11 cellular contexts compared by ENCODE assay signal in genomic region chr5:119410448-119411170, GRCh38. TPM values are rescaled to one million over a fixed set of nuclear protein-coding genes. Genes with fewer than 3 reads are reported as not detected.
DNase-seq lines count a peak whose midpoint lies in the region; ATAC-seq and TF ChIP-seq lines count a peak whose summit lies in the region.
"Had no signal": no experiment of that assay in that cellular context is flagged by ENCODE, and none has a peak within 500 bp of the region (broad histone marks: within the 10 kb centered on the region; RNA-seq: fewer than 3 reads in every experiment).

No MANE protein-coding gene starts in this region.

- H2AFZ ChIP-seq in mammary epithelial cell (ENCODE audit: low read depth, low read length) = no peak overlapping the region

- TSS peak; percentile 40 for BruUV-seq in mammary epithelial cell (replicated peaks; lab: Mats Ljungman, UMichigan)

- WGBS in mammary epithelial cell (ENCODE audit: low coverage, missing lambda C conversion rate) = 98% methylated on average over 4 of the region's 4 CpGs

- peak overlapping the region; percentile 7 for H3K4me2 ChIP-seq in mammary epithelial cell (ENCODE audit: insufficient read depth, low read depth, low read length)

- no peaks in the 10 kb centered on the region for H4K20me1 ChIP-seq in mammary epithelial cell (ENCODE audit: insufficient read depth, low read length)

- H3K9me3 ChIP-seq in mammary epithelial cell (replicated peaks; ENCODE audit: insufficient read depth, low read length) = no peaks in the 10 kb centered on the region

- no peak overlapping the region for H3K4me3 ChIP-seq in mammary epithelial cell (replicated peaks in 1 of 3; ENCODE audit: insufficient read depth in 1 of 3, low read depth in 2 of 3, low read length in 3 of 3)

- no peaks in the 10 kb centered on the region for H3K36me3 Mint-ChIP-seq in natural killer cell treated with Interleukin-12 subunit alpha and Interleukin-12 subunit beta and Interleukin-15 and Interleukin-18, amount 100 ng/mL, for 72 hours
- H3K36me3 Mint-ChIP-seq in natural killer cell (no peaks in the 10 kb centered on the region), type B pancreatic cell (no peaks in the 10 kb centered on the region)

- no peaks in the 10 kb centered on the region for H3K9me3 Mint-ChIP-seq in natural killer cell treated with Interleukin-12 subunit alpha and Interleukin-12 subunit beta and Interleukin-15 and Interleukin-18, amount 100 ng/mL, for 72 hours
- no peaks in the 10 kb centered on the region for H3K9me3 Mint-ChIP-seq in natural killer cell
- H3K9me3 Mint-ChIP-seq in type B pancreatic cell = no peaks in the 10 kb centered on the region

- no peak for DNase-seq in natural killer cell treated with Interleukin-12 subunit alpha and Interleukin-12 subunit beta and Interleukin-15 and Interleukin-18, amount 100 ng/mL, for 72 hours (ENCODE audit: low spot score)
- DNase-seq in natural killer cell = no peak
- no peak for DNase-seq in mammary epithelial cell
- DNase-seq in type B pancreatic cell (ENCODE audit: extremely low spot score, unreplicated experiment) = no peak
- no peak for DNase-seq in T1000 (lab: John Stamatoyannopoulos, UW)
- no peak for DNase-seq in activated effector memory CD4-positive, alpha-beta T cell treated with Interleukin-2 at 50 U/mL for 16 hours
- DNase-seq in activated gamma-delta T cell treated with Interleukin-2 at 50 U/mL for 16 hours = no peak
- DNase-seq: AML-193, aorta, NCI-H510A treated with DMSO at 0.1 percent for 48 hours had no signal

- ATAC-seq in natural killer cell treated with Interleukin-12 subunit alpha and Interleukin-12 subunit beta and Interleukin-15 and Interleukin-18, amount 100 ng/mL, for 72 hours = peak; percentile 61 to 71
- ATAC-seq in natural killer cell (no peak), HG02973 (IDR thresholded peaks at IDR 0.05; ENCODE audit: unreplicated experiment) (peak; percentile 56)

- no peak overlapping the region for H3K9ac ChIP-seq in mammary epithelial cell (ENCODE audit: insufficient read depth, low read length)

- H3K4me1 ChIP-seq in mammary epithelial cell (ENCODE audit: insufficient read depth, low read length) = peaks cover 12% of the 10 kb centered on the region

- no peaks in the 10 kb centered on the region for H3K27me3 ChIP-seq in mammary epithelial cell (ENCODE audit: insufficient read depth, low read length)

- peaks cover 45 to 60% of the 10 kb centered on the region in 2 donors for H3K4me1 Mint-ChIP-seq in natural killer cell treated with Interleukin-12 subunit alpha and Interleukin-12 subunit beta and Interleukin-15 and Interleukin-18, amount 100 ng/mL, for 72 hours (ENCODE audit: low read depth in 2 of 2)
- H3K4me1 Mint-ChIP-seq in natural killer cell = peaks cover 9 to 10% of the 10 kb centered on the region in 2 donors
- H3K4me1 Mint-ChIP-seq in type B pancreatic cell (ENCODE audit: unreplicated experiment) = peaks cover 12% of the 10 kb centered on the region

- dilution Hi-C loops in mammary epithelial cell (cut with HindIII; ENCODE audit: low sequenced_read_pairs) = loop anchor here (5.0 to 25.0 kb wide), 2 partner anchors 48 to 373 kb away; no protein-coding TSS in a partner anchor

- intact Hi-C loops in natural killer cell (cut with micrococcal nuclease) (no loop called here), mammary epithelial cell (cut with micrococcal nuclease) (loop anchor here (1.0 kb wide), 5 partner anchors 49 to 339 kb away; partner anchors contain the start of gene DMXL1)

- H3K27me3 Mint-ChIP-seq in natural killer cell treated with Interleukin-12 subunit alpha and Interleukin-12 subunit beta and Interleukin-15 and Interleukin-18, amount 100 ng/mL, for 72 hours = no peaks in the 10 kb centered on the region
- peaks cover 0 to 4% of the 10 kb centered on the region in 2 donors for H3K27me3 Mint-ChIP-seq in natural killer cell (ENCODE audit: low read depth in 2 of 2)
- H3K27me3 Mint-ChIP-seq in type B pancreatic cell = peaks cover 3% of the 10 kb centered on the region

- peak overlapping the region; percentile 18 for H3K27ac ChIP-seq in mammary epithelial cell (ENCODE audit: insufficient read depth, low read depth, low read length)

- no peaks in the 10 kb centered on the region for H3K36me3 ChIP-seq in mammary epithelial cell (ENCODE audit: insufficient read depth, low read length)

- H3K27ac Mint-ChIP-seq in natural killer cell treated with Interleukin-12 subunit alpha and Interleukin-12 subunit beta and Interleukin-15 and Interleukin-18, amount 100 ng/mL, for 72 hours = peak overlapping the region; percentile 81 to 99
- H3K27ac Mint-ChIP-seq in natural killer cell (no peak overlapping the region), type B pancreatic cell (no peak overlapping the region)

- H3K79me2 ChIP-seq in mammary epithelial cell (ENCODE audit: insufficient read depth, low read length) = no peaks in the 10 kb centered on the region

- H3K4me3 Mint-ChIP-seq in natural killer cell treated with Interleukin-12 subunit alpha and Interleukin-12 subunit beta and Interleukin-15 and Interleukin-18, amount 100 ng/mL, for 72 hours = peak overlapping the region; percentile 93
- H3K4me3 Mint-ChIP-seq in natural killer cell (no peak overlapping the region), type B pancreatic cell (peak overlapping the region; percentile 49)

- CTCF ChIA-PET in mammary epithelial cell (lab: Charles Lee; ENCODE audit: low non-redundant PET) = interaction anchor here (0.6 to 1.5 kb wide), 4 partner anchors 50 to 135 kb away, joined by 4 to 12 read pairs (median 8); no protein-coding TSS in a partner anchor

- TF ChIP-seq CTCF in natural killer cell (IDR thresholded peaks at IDR 0.05) = no peak
- no peak for TF ChIP-seq CTCF in mammary epithelial cell (conservative IDR thresholded peaks at IDR 0.05 in 1 of 2, IDR thresholded peaks at IDR 0.05 in 1 of 2; ENCODE audit: extremely low read depth in 1 of 2, insufficient read depth in 1 of 2, low read depth in 1 of 2, low read length in 2 of 2)
- no peak for TF ChIP-seq CTCF in type B pancreatic cell (conservative IDR thresholded peaks at IDR 0.05)

- in situ Hi-C loops in mammary epithelial cell (cut with MboI; ENCODE audit: low sequenced_read_pairs in 2 of 2) = loop anchor here (10.0 to 25.0 kb wide), 3 partner anchors 146 to 386 kb away; no protein-coding TSS in a partner anchor

RNA-seq across cellular contexts. Expression of gene HSD17B4, which starts 41.7 kb away (rescaled TPM):
- 100 to 1,000 TPM; 100 to 121 TPM for total RNA-seq in natural killer cell treated with Interleukin-12 subunit alpha and Interleukin-12 subunit beta and Interleukin-15 and Interleukin-18, amount 100 ng/mL, for 72 hours
- total RNA-seq in natural killer cell (10 to 100 TPM; 38.2 to 76.9 (median 51.9) TPM), mammary epithelial cell (100 to 1,000 TPM; 131 to 168 TPM), type B pancreatic cell (ENCODE audit: low replicate concordance) (184 and 204 TPM in 2 replicates)
- polyA plus RNA-seq in mammary epithelial cell = 139 TPM
- polyA minus RNA-seq in mammary epithelial cell = 207 TPM

RNA-seq across cellular contexts. Expression of gene TNFAIP8, which starts 54.8 kb away (rescaled TPM):
- total RNA-seq in natural killer cell treated with Interleukin-12 subunit alpha and Interleukin-12 subunit beta and Interleukin-15 and Interleukin-18, amount 100 ng/mL, for 72 hours = 100 to 1,000 TPM; 131 to 333 TPM
- 10 to 100 TPM; 47.6 to 87.5 (median 76.3) TPM for total RNA-seq in natural killer cell
- 10 to 100 TPM; 11.3 to 15.9 TPM for total RNA-seq in mammary epithelial cell
- polyA plus RNA-seq in mammary epithelial cell = 15.4 TPM
- polyA minus RNA-seq in mammary epithelial cell = 7.1 TPM
- total RNA-seq in type B pancreatic cell (ENCODE audit: low replicate concordance) = 11.8 and 17.3 TPM in 2 replicates

Comparison
In these comparisons a context has a peak if more than half of its experiments do, and no peak if none do; other contexts are left out.
1. ATAC-seq: peak in natural killer cell treated with Interleukin-12 subunit alpha and Interleukin-12 subunit beta and Interleukin-15 and Interleukin-18, amount 100 ng/mL, for 72 hours (2 of 2) and HG02973 (single experiment); none in natural killer cell (0 of 3).
2. H3K27ac Mint-ChIP-seq: peak in natural killer cell treated with Interleukin-12 subunit alpha and Interleukin-12 subunit beta and Interleukin-15 and Interleukin-18, amount 100 ng/mL, for 72 hours (2 of 2); none in natural killer cell (0 of 2) and type B pancreatic cell (single experiment).